Comparison of ENCODE assay signal across 1 cellular context in genomic region chr19:2056810-2057192, GRCh38.
TF ChIP-seq lines count a peak whose summit lies in the region.

No MANE protein-coding gene starts in this region.

TF ChIP-seq in K562, 482 proteins besides CTCF, POLR2A, EP300 and RAD21 (continued from another document and continues in another):
- no peak for TF ChIP-seq CHD7 (IDR thresholded peaks at IDR 0.05; ENCODE audit: low read depth, low read length)
- TF ChIP-seq MEIS2 (IDR thresholded peaks at IDR 0.05; ENCODE audit: partially characterized antibody), result no peak
- TF ChIP-seq PTBP1 (IDR thresholded peaks at IDR 0.05; ENCODE audit: low read depth, low read length), result no peak
- TF ChIP-seq, protein P1, sequence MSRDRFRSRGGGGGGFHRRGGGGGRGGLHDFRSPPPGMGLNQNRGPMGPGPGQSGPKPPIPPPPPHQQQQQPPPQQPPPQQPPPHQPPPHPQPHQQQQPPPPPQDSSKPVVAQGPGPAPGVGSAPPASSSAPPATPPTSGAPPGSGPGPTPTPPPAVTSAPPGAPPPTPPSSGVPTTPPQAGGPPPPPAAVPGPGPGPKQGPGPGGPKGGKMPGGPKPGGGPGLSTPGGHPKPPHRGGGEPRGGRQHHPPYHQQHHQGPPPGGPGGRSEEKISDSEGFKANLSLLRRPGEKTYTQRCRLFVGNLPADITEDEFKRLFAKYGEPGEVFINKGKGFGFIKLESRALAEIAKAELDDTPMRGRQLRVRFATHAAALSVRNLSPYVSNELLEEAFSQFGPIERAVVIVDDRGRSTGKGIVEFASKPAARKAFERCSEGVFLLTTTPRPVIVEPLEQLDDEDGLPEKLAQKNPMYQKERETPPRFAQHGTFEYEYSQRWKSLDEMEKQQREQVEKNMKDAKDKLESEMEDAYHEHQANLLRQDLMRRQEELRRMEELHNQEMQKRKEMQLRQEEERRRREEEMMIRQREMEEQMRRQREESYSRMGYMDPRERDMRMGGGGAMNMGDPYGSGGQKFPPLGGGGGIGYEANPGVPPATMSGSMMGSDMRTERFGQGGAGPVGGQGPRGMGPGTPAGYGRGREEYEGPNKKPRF (IDR thresholded peaks at IDR 0.05; ENCODE audit: low read depth, low read length), result no peak
- no peak for TF ChIP-seq U2AF2 (optimal IDR thresholded peaks at IDR 0.05; ENCODE audit: low read depth, low read length)
- TF ChIP-seq TOE1 (IDR thresholded peaks at IDR 0.05; ENCODE audit: borderline replicate concordance), result no peak
- no peak for TF ChIP-seq TOE1 (CRISPR knock-in tag; IDR thresholded peaks at IDR 0.05; ENCODE audit: borderline replicate concordance, low read depth)
- no peak for TF ChIP-seq ARID3B (CRISPR knock-in tag; IDR thresholded peaks at IDR 0.05; ENCODE audit: borderline replicate concordance)
- TF ChIP-seq, protein P2, sequence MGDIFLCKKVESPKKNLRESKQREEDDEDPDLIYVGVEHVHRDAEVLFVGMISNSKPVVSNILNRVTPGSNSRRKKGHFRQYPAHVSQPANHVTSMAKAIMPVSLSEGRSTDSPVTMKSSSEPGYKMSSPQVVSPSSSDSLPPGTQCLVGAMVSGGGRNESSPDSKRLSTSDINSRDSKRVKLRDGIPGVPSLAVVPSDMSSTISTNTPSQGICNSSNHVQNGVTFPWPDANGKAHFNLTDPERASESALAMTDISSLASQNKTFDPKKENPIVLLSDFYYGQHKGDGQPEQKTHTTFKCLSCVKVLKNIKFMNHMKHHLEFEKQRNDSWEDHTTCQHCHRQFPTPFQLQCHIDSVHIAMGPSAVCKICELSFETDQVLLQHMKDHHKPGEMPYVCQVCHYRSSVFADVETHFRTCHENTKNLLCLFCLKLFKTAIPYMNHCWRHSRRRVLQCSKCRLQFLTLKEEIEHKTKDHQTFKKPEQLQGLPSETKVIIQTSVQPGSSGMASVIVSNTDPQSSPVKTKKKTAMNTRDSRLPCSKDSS (IDR thresholded peaks at IDR 0.05; ENCODE audit: low read depth, partially characterized antibody), result no peak
- TF ChIP-seq ETV1 (tag; conservative IDR thresholded peaks at IDR 0.05; ENCODE audit: low read depth), result no peak
- no peak for TF ChIP-seq MAFF (IDR thresholded peaks at IDR 0.05; ENCODE audit: low read length)
- no peak for TF ChIP-seq SIN3A (IDR thresholded peaks at IDR 0.05; ENCODE audit: borderline replicate concordance in 2 of 2, control insufficient read depth in 1 of 2, low read depth in 2 of 2, low read length in 2 of 2)
- no peak for TF ChIP-seq MED1 (CRISPR knock-in tag; IDR thresholded peaks at IDR 0.05; ENCODE audit: borderline replicate concordance)
- TF ChIP-seq GTF3C2 (IDR thresholded peaks at IDR 0.05; ENCODE audit: borderline replicate concordance, extremely low read depth, insufficient read length), result no peak
- TF ChIP-seq CREM (IDR thresholded peaks at IDR 0.05; ENCODE audit: low read depth), result no peak
- TF ChIP-seq VEZF1 (CRISPR knock-in tag; IDR thresholded peaks at IDR 0.05), result peak; percentile 42; the same call in 1 of the 2 replicates
- no peak for TF ChIP-seq TFAP4 (CRISPR knock-in tag; IDR thresholded peaks at IDR 0.05; ENCODE audit: borderline replicate concordance)
- no peak for TF ChIP-seq BHLHE40 (IDR thresholded peaks at IDR 0.05; ENCODE audit: low read length)
- TF ChIP-seq SAFB (IDR thresholded peaks at IDR 0.05; ENCODE audit: borderline replicate concordance, low read depth, low read length), result no peak
- TF ChIP-seq DPF2 (IDR thresholded peaks at IDR 0.05), result no peak
- no peak for TF ChIP-seq NR4A1 (CRISPR knock-in tag; IDR thresholded peaks at IDR 0.05)
- TF ChIP-seq NR4A1 (tag; IDR thresholded peaks at IDR 0.05), result peak; percentile 36; the same call in 1 of the 2 replicates
- TF ChIP-seq ZNF282 (CRISPR knock-in tag; IDR thresholded peaks at IDR 0.05), result no peak
- TF ChIP-seq PHB (CRISPR knock-in tag; IDR thresholded peaks at IDR 0.05), result no peak
- TF ChIP-seq ZNF197 (CRISPR knock-in tag; IDR thresholded peaks at IDR 0.05; ENCODE audit: low read depth), result no peak
- no peak for TF ChIP-seq MAX (CRISPR knock-in tag; IDR thresholded peaks at IDR 0.05)
- peak; percentile 16; the same call in 1 of the 2 replicates for TF ChIP-seq HDGF (IDR thresholded peaks at IDR 0.05)
- no peak for TF ChIP-seq NKRF (IDR thresholded peaks at IDR 0.05; ENCODE audit: borderline replicate concordance)
- TF ChIP-seq NFXL1 (CRISPR knock-in tag; IDR thresholded peaks at IDR 0.05), result no peak
- no peak for TF ChIP-seq SMAD2 (IDR thresholded peaks at IDR 0.05; ENCODE audit: low read depth, low read length)
- no peak for TF ChIP-seq PTRF (tag; IDR thresholded peaks at IDR 0.05)
- no peak for TF ChIP-seq RBM14 (IDR thresholded peaks at IDR 0.05; ENCODE audit: borderline replicate concordance, insufficient read depth, low read depth, low read length)
- no peak for TF ChIP-seq ZKSCAN1 (IDR thresholded peaks at IDR 0.05; ENCODE audit: low read depth, low read length)
